ENCODE assay signal across 27 cellular contexts in the genomic region with DNA sequence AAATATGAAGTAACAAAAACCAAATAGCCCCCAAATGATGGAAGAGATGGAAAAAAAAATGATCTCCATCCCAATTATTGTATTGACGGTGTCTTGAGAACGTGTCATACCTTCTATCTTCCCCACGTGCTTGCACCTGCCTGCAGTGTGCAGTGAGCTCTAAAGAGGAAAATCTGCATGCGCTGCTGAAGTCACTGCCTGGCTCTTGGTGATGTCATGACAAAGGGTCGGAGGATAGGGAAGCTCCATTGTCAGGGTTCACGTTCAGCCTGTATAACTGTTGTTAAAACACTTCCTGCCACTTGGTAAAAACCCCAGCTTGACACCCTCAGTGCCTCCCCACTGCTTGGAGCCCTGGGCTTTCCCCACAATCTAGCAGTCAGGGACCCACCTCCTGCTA.
"Had no signal": no experiment of that assay in that cellular context is flagged by ENCODE, and none has a peak within 500 bp of the region (broad histone marks: within the 10 kb centered on the region; RNA-seq: fewer than 3 reads in every experiment).

No MANE protein-coding gene starts in this region.

- H3K36me3 ChIP-seq: esophagus squamous epithelium, gastrocnemius medialis, left lung, lower lobe of right lung had no signal

- FAIRE-seq: colon, endometrium, islet of Langerhans, keratinocyte had no signal

- DNase-seq: dermis blood vessel endothelial cell; dorsolateral prefrontal cortex; effector CD4-positive, alpha-beta T cell; effector memory CD4-positive, alpha-beta T cell; erythroblast; esophagus squamous epithelium; foreskin fibroblast; foreskin melanocyte; gastrocnemius medialis; glutamatergic neuron; left cardiac atrium; left lung; left ventricle myocardium superior; lower lobe of right lung; mesenchymal stem cell; mucosa of descending colon; naive B cell; naive thymus-derived CD8-positive, alpha-beta T cell had no signal

- H3K4me2 ChIP-seq: hepatocyte had no signal

- H3K27me3 ChIP-seq: esophagus squamous epithelium had no signal

- H3K27ac Mint-ChIP-seq: mesothelial cell of epicardium; naive B cell; naive thymus-derived CD8-positive, alpha-beta T cell had no signal

- H3K4me3 Mint-ChIP-seq: mesothelial cell of epicardium; naive B cell; naive thymus-derived CD8-positive, alpha-beta T cell had no signal

- ATAC-seq: esophagus mucosa; gastrocnemius medialis; left cardiac atrium; left lung; left ventricle myocardium superior; lower lobe of right lung; mucosa of descending colon; naive thymus-derived CD8-positive, alpha-beta T cell had no signal

- H3K9me3 ChIP-seq: esophagus squamous epithelium, gastrocnemius medialis, left lung, lower lobe of right lung, mucosa of descending colon had no signal

- H3K4me1 ChIP-seq: esophagus squamous epithelium, gastrocnemius medialis, left lung, lower lobe of right lung had no signal

- H3K4me1 Mint-ChIP-seq: mesothelial cell of epicardium; naive B cell; naive thymus-derived CD8-positive, alpha-beta T cell had no signal

- H3K27ac ChIP-seq: coronary artery, dorsolateral prefrontal cortex, epithelial cell of prostate, esophagus squamous epithelium, gastrocnemius medialis, hepatocyte, left lung, lower lobe of right lung had no signal

- H3K79me2 ChIP-seq: hepatocyte had no signal

- H2AFZ ChIP-seq: hepatocyte had no signal

- H3K9me3 Mint-ChIP-seq: mesothelial cell of epicardium had no signal

- H3K36me3 Mint-ChIP-seq: mesothelial cell of epicardium; naive B cell; naive thymus-derived CD8-positive, alpha-beta T cell had no signal

- H3K4me3 ChIP-seq: coronary artery, dorsolateral prefrontal cortex, esophagus squamous epithelium, gastrocnemius medialis, hepatocyte, left lung, lower lobe of right lung, mucosa of descending colon had no signal
